Comparison of ENCODE assay signal across 8 cellular contexts in genomic region chr2:85215074-85216050, GRCh38.
A peak's percentile ranks its signal among the peaks of the same experiment; 100 is the strongest.
DNase-seq lines count a peak whose midpoint lies in the region; ATAC-seq and TF ChIP-seq lines count a peak whose summit lies in the region.

No MANE protein-coding gene starts in this region.

- no peaks in the 10 kb centered on the region for H3K27me3 ChIP-seq in esophagus (ENCODE audit: control insufficient read depth in 1 of 2, insufficient read depth in 2 of 2, low read length in 2 of 2)

- H3K4me1 ChIP-seq in esophagus (ENCODE audit: control insufficient read depth in 2 of 2, insufficient read depth in 2 of 2, low read length in 1 of 2) = peaks cover 0 to 11% of the 10 kb centered on the region in 2 donors

- ATAC-seq in omental fat pad (ENCODE audit: low FRiP score) (no peak), GM18498 (IDR thresholded peaks at IDR 0.05; ENCODE audit: unreplicated experiment) (no peak)

- 42 to 50% methylated on average over 20 of the region's 20 CpGs for WGBS in esophagus, 2 donors

- H3K9me3 ChIP-seq in esophagus (ENCODE audit: control insufficient read depth in 2 of 2, insufficient read depth in 1 of 2, low read depth in 1 of 2, low read length in 1 of 2) = no peaks in the 10 kb centered on the region

- no peak for TF ChIP-seq CTCF in omental fat pad (IDR thresholded peaks at IDR 0.05)

- H3K27ac ChIP-seq in esophagus (ENCODE audit: low read depth in 2 of 2, low read length in 1 of 2) = peak overlapping the region; percentile 43 to 66

- peak; percentile 26 for DNase-seq in DMS153 treated with DMSO at 0.1 percent for 48 hours (lab: John Stamatoyannopoulos, UW; ENCODE audit: unreplicated experiment)
- DNase-seq in NCI-H2196 (lab: John Stamatoyannopoulos, UW; ENCODE audit: unreplicated experiment) = peak; percentile 19
- DNase-seq in occipital lobe (lab: John Stamatoyannopoulos, UW) = peak; percentile 19
- DNase-seq in activated CD4-positive, alpha-beta T cell treated with anti-CD3 and anti-CD28 coated beads, Interleukin-2, amount 50 U/mL, for 1 hour = no peak
- no peak for DNase-seq in omental fat pad (ENCODE audit: low spot score)
- DNase-seq in stimulated activated CD4-positive, alpha-beta T cell treated with anti-CD3 and anti-CD28 coated beads, Interleukin-12 subunit alpha, Interleukin-12 subunit beta, amount 100 ng/mL, for 4 hours = no peak

- H3K36me3 ChIP-seq in esophagus (ENCODE audit: control insufficient read depth in 2 of 2, insufficient read depth in 2 of 2, low read length in 1 of 2) = no peaks in the 10 kb centered on the region

- no peak overlapping the region for H3K4me3 ChIP-seq in esophagus (ENCODE audit: low read depth in 1 of 2, low read length in 2 of 2)

Comparison
In these comparisons a context has a peak if more than half of its experiments do, and no peak if none do; other contexts are left out.
1. DNase-seq: peak in DMS153 treated with DMSO at 0.1 percent for 48 hours (single experiment), NCI-H2196 (single experiment) and occipital lobe (single experiment); none in activated CD4-positive, alpha-beta T cell treated with anti-CD3 and anti-CD28 coated beads, Interleukin-2, amount 50 U/mL, for 1 hour (single experiment), omental fat pad (single experiment) and stimulated activated CD4-positive, alpha-beta T cell treated with anti-CD3 and anti-CD28 coated beads, Interleukin-12 subunit alpha, Interleukin-12 subunit beta, amount 100 ng/mL, for 4 hours (single experiment).